ENCODE assay signal across 18 cellular contexts in genomic region chr6:90202156-90202555, GRCh38.
DNase-seq lines count a peak whose midpoint lies in the region; ATAC-seq and TF ChIP-seq lines count a peak whose summit lies in the region.
"Had no signal": no experiment of that assay in that cellular context is flagged by ENCODE, and none has a peak within 500 bp of the region (broad histone marks: within the 10 kb centered on the region; RNA-seq: fewer than 3 reads in every experiment).

No MANE protein-coding gene starts in this region.

- H2AFZ ChIP-seq in PC-9: no peak overlapping the region

- DNase-seq in stimulated activated CD4-positive, alpha-beta T cell treated with anti-CD3 and anti-CD28 coated beads, Interleukin-4, amount 100 ng/mL, for 24 hours: peak; percentile 36
- DNase-seq in stimulated activated CD4-positive, alpha-beta T cell treated with anti-CD3 and anti-CD28 coated beads, Interleukin-1b, Interleukin-23, amount 100 ng/mL, for 48 hours: no peak
- no peak for DNase-seq in activated T-helper 2 cell treated with anti-CD3 and anti-CD28 coated beads, Interferon-gamma antibody, Interleukin-2, Interleukin-4, amounts not matched to agents 10 μg/mL and 5 μg/mL and 100 μg/mL, durations not matched to agents 14 hours and 24 hours and 36 hours (ENCODE audit: low spot score)
- no peak for DNase-seq in NCI-H510A (lab: John Stamatoyannopoulos, UW)
- no peak for DNase-seq in occipital lobe (lab: John Stamatoyannopoulos, UW)
- no peak for DNase-seq in PC-9
- DNase-seq: activated effector memory CD4-positive, alpha-beta T cell treated with anti-CD3 and anti-CD28 coated beads, Interleukin-2, amount 50 U/mL, for 16 hours; left lung; NCI-H1436; NCI-H524; Peyer's patch; retina; transverse colon had no signal

- peak overlapping the region; percentile 52 for H3K27ac Mint-ChIP-seq in activated T-helper 2 cell treated with anti-CD3 and anti-CD28 coated beads, Interferon-gamma antibody, Interleukin-2, Interleukin-4, amounts not matched to agents 10 μg/mL and 5 μg/mL and 100 μg/mL, durations not matched to agents 14 hours and 24 hours and 36 hours
- H3K27ac Mint-ChIP-seq: nephron, WTC11 had no signal

- no peak for TF ChIP-seq CTCF in PC-9 (conservative IDR thresholded peaks at IDR 0.05)

- H3K36me3 ChIP-seq in PC-9 (ENCODE audit: low read depth): no peaks in the 10 kb centered on the region
- H3K36me3 ChIP-seq: left lung, Peyer's patch, transverse colon had no signal

- no peaks in the 10 kb centered on the region for H3F3A ChIP-seq in PC-9 (ENCODE audit: insufficient read depth, low read depth)

- H3K9me2 ChIP-seq in PC-9 (ENCODE audit: insufficient read depth): no peaks in the 10 kb centered on the region

- peak overlapping the region; percentile 50 for H3K4me3 Mint-ChIP-seq in activated T-helper 2 cell treated with anti-CD3 and anti-CD28 coated beads, Interferon-gamma antibody, Interleukin-2, Interleukin-4, amounts not matched to agents 10 μg/mL and 5 μg/mL and 100 μg/mL, durations not matched to agents 14 hours and 24 hours and 36 hours (ENCODE audit: low read depth)
- H3K4me3 Mint-ChIP-seq: nephron, WTC11 had no signal

- H3K9me3 Mint-ChIP-seq in activated T-helper 2 cell treated with anti-CD3 and anti-CD28 coated beads, Interferon-gamma antibody, Interleukin-2, Interleukin-4, amounts not matched to agents 10 μg/mL and 5 μg/mL and 100 μg/mL, durations not matched to agents 14 hours and 24 hours and 36 hours: peaks cover 21% of the 10 kb centered on the region

- H3K27me3 ChIP-seq in PC-9 (ENCODE audit: insufficient read depth, low read depth): no peaks in the 10 kb centered on the region
- H3K27me3 ChIP-seq: BLaER1 treated with 17β-estradiol and CSF1 and Interleukin-3, amounts not matched to agents 10 nM and 100 nM; left lung; Peyer's patch; transverse colon had no signal

- H3K27me3 Mint-ChIP-seq in activated T-helper 2 cell treated with anti-CD3 and anti-CD28 coated beads, Interferon-gamma antibody, Interleukin-2, Interleukin-4, amounts not matched to agents 10 μg/mL and 5 μg/mL and 100 μg/mL, durations not matched to agents 14 hours and 24 hours and 36 hours (ENCODE audit: low read depth): no peaks in the 10 kb centered on the region

- no peaks in the 10 kb centered on the region for H3K4me1 ChIP-seq in PC-9 (replicated peaks; ENCODE audit: insufficient read depth)
- H3K4me1 ChIP-seq: BLaER1 treated with 17β-estradiol and CSF1 and Interleukin-3, amounts not matched to agents 10 nM and 100 nM; left lung; Peyer's patch; transverse colon had no signal

- H4K20me1 ChIP-seq in PC-9 (ENCODE audit: insufficient read depth): no peaks in the 10 kb centered on the region

- intact Hi-C loops in activated T-helper 2 cell treated with anti-CD3 and anti-CD28 coated beads, Interferon-gamma antibody, Interleukin-2, Interleukin-4, amounts not matched to agents 10 μg/mL and 5 μg/mL and 100 μg/mL, durations not matched to agents 14 hours and 24 hours and 36 hours (cut with micrococcal nuclease): loop anchor here (1.0 to 2.0 kb wide), 4 partner anchors 17 to 82 kb away; no protein-coding TSS in a partner anchor
- intact Hi-C loops in PC-9 (cut with micrococcal nuclease; ENCODE audit: unreplicated experiment): no loop called here

- H3K27ac ChIP-seq in PC-9: no peak overlapping the region
- H3K27ac ChIP-seq: BLaER1 treated with 17β-estradiol and CSF1 and Interleukin-3, amounts not matched to agents 10 nM and 100 nM; left lung; Peyer's patch; transverse colon had no signal

- peaks cover 90% of the 10 kb centered on the region for H3K36me3 Mint-ChIP-seq in activated T-helper 2 cell treated with anti-CD3 and anti-CD28 coated beads, Interferon-gamma antibody, Interleukin-2, Interleukin-4, amounts not matched to agents 10 μg/mL and 5 μg/mL and 100 μg/mL, durations not matched to agents 14 hours and 24 hours and 36 hours (ENCODE audit: low read depth)

- H3K4me3 ChIP-seq in PC-9: no peak overlapping the region
- H3K4me3 ChIP-seq: BLaER1 treated with 17β-estradiol and CSF1 and Interleukin-3, amounts not matched to agents 10 nM and 100 nM; left lung; Peyer's patch; transverse colon had no signal

- ATAC-seq in HG02852 (IDR thresholded peaks at IDR 0.05; ENCODE audit: unreplicated experiment) (peak; percentile 45), GM21825 (IDR thresholded peaks at IDR 0.05; ENCODE audit: unreplicated experiment) (no peak)
- ATAC-seq: left lung, WTC11 had no signal

- POLR2A ChIA-PET in PC-9 (lab: Charles Lee; ENCODE audit: unreplicated experiment): no interaction called here

- H3K79me2 ChIP-seq in PC-9 (ENCODE audit: low read depth): no peaks in the 10 kb centered on the region

- H3K4me2 ChIP-seq in PC-9: no peak overlapping the region
- H3K4me2 ChIP-seq: BLaER1 treated with 17β-estradiol and CSF1 and Interleukin-3, amounts not matched to agents 10 nM and 100 nM had no signal

- no peaks in the 10 kb centered on the region for H3K9me3 ChIP-seq in PC-9 (ENCODE audit: insufficient read depth, low read depth)
- H3K9me3 ChIP-seq: left lung, transverse colon had no signal

- peaks cover 37% of the 10 kb centered on the region for H3K4me1 Mint-ChIP-seq in activated T-helper 2 cell treated with anti-CD3 and anti-CD28 coated beads, Interferon-gamma antibody, Interleukin-2, Interleukin-4, amounts not matched to agents 10 μg/mL and 5 μg/mL and 100 μg/mL, durations not matched to agents 14 hours and 24 hours and 36 hours (ENCODE audit: low read depth)
- H3K4me1 Mint-ChIP-seq: WTC11 had no signal

- no TSS peak for BruUV-seq in PC-9 (replicated peaks; lab: Mats Ljungman, UMichigan)

- CTCF ChIA-PET in PC-9 (lab: Charles Lee): no interaction called here
